ENCODE assay signal across 37 cellular contexts in genomic region chr11:41716862-41717261, GRCh38.
"Had no signal": no experiment of that assay in that cellular context is flagged by ENCODE, and none has a peak within 500 bp of the region (broad histone marks: within the 10 kb centered on the region; RNA-seq: fewer than 3 reads in every experiment).

No MANE protein-coding gene starts in this region.

- DNase-seq: activated B cell treated with CpG ODN at 0.5 μM for 24 hours; activated CD4-positive, alpha-beta memory T cell treated with anti-CD3 and anti-CD28 coated beads for 36 hours; activated CD4-positive, alpha-beta T cell treated with anti-CD3 and anti-CD28 coated beads for 4 hours; activated CD4-positive, alpha-beta T cell treated with anti-CD3 and anti-CD28 coated beads, Interleukin-2, amount 50 U/mL, for 1 hour; activated CD4-positive, CD25-positive, alpha-beta regulatory T cell treated with anti-CD3 and anti-CD28 coated beads, Interleukin-2, amount 50 U/mL, for 72 hours; activated CD8-positive, alpha-beta memory T cell treated with anti-CD3 and anti-CD28 coated beads, Interleukin-2, amount 50 U/mL, for 4 hours; activated gamma-delta T cell treated with Interleukin-2 at 50 U/mL for 16 hours; activated naive CD4-positive, alpha-beta T cell treated with anti-CD3 and anti-CD28 coated beads for 36 hours; activated T-cell treated with anti-CD3 and anti-CD28 coated beads for 4 hours; activated T-cell treated with anti-CD3 and anti-CD28 coated beads, Interleukin-2, amount 50 U/mL, for 4 hours; adrenal gland; body of pancreas; cortex of kidney; Karpas-422; NCI-H1436 treated with DMSO at 0.1 percent for 48 hours; NCI-H1694 treated with DMSO at 0.1 percent for 48 hours; NCI-H2029 treated with DMSO at 0.1 percent for 48 hours; NCI-H2171 treated with DMSO at 0.1 percent for 48 hours; NCI-H2227 treated with DMSO at 0.1 percent for 48 hours; NCI-H446; NCI-H510A treated with DMSO at 0.1 percent for 48 hours; NCI-H526 treated with DMSO at 0.1 percent for 48 hours; NCI-H774; NK-92 treated with Interleukin-12 subunit alpha and Interleukin-12 subunit beta, amount 100 ng/mL, for 24 hours; PC-9; SIG-M5; SW 1271; T-helper 1 cell; T-helper 2 cell; T-helper 9 cell had no signal

- H3K27me3 ChIP-seq: adrenal gland, body of pancreas, breast epithelium had no signal

- H3K4me3 ChIP-seq: adrenal gland, body of pancreas, breast epithelium, PC-9 had no signal

- ATAC-seq: activated naive CD4-positive, alpha-beta T cell treated with anti-CD3 and anti-CD28 coated beads, Interleukin-2, amount 50 U/mL, for 72 hours; activated T-cell treated with anti-CD3 and anti-CD28 coated beads, Interleukin-2, amount 50 U/mL, for 4 hours; body of pancreas; Right ventricle myocardium inferior had no signal

- H3K27ac ChIP-seq: adrenal gland, body of pancreas, breast epithelium, PC-9, RWPE1, VCaP had no signal

- H3K4me1 ChIP-seq: adrenal gland, body of pancreas, breast epithelium had no signal

- H3K9me3 ChIP-seq: adrenal gland, body of pancreas, breast epithelium had no signal

- H3K36me3 ChIP-seq: adrenal gland, breast epithelium had no signal

- FAIRE-seq: astrocyte, RCC 7860 had no signal
